ENCODE assay signal across 8 cellular contexts in the genomic region with DNA sequence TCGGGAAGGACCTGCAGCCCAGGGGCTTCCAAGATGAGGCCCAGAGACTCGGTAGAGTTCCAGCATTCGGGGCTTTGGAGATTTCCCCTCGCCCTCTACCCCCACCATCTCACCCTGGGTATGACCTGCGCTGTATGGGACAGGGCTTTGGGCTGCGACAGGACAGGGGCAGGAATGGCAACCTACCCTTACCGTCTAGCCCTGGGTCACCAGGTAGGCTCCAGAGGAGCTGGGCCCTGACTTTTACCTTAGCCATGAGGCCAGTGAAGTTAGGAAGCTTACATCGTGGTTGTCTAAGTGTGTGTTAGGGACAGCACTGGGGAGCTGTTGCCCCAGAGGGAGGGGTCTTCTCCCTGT. TPM values are rescaled to one million over a fixed set of nuclear protein-coding genes. Genes with fewer than 3 reads are reported as not detected.
DNase-seq lines count a peak whose midpoint lies in the region; ATAC-seq and TF ChIP-seq lines count a peak whose summit lies in the region.

No MANE protein-coding gene starts in this region.

- H3K4me1 ChIP-seq in gastrocnemius medialis = peaks cover 3 to 25% of the 10 kb centered on the region in 2 donors

- peak overlapping the region; percentile 59 to 79 (median 64) for H3K27ac ChIP-seq in gastrocnemius medialis

- H3K36me3 Mint-ChIP-seq in T-helper 17 cell (ENCODE audit: low read depth) = peaks cover 4% of the 10 kb centered on the region

- H3K4me1 Mint-ChIP-seq in T-helper 17 cell = peaks cover 62% of the 10 kb centered on the region

- H3K27me3 ChIP-seq in gastrocnemius medialis = peaks cover 0 to 5% (median 0%) of the 10 kb centered on the region in 3 donors

- TF ChIP-seq POLR2A in gastrocnemius medialis (IDR thresholded peaks at IDR 0.05) = no peak

- peak overlapping the region; percentile 89 for H3K4me3 Mint-ChIP-seq in T-helper 17 cell

- H3K27me3 Mint-ChIP-seq in T-helper 17 cell = no peaks in the 10 kb centered on the region

- intact Hi-C loops in left cardiac atrium (cut with DNase I) (no loop called here), gastrocnemius medialis (cut with DNase I; ENCODE audit: low total_unique reads) (no loop called here)

- no peak for DNase-seq in T-helper 17 cell
- DNase-seq in left cardiac atrium = no peak
- DNase-seq in gastrocnemius medialis = no peak
- DNase-seq in NCI-H2029 treated with DMSO at 0.1 percent for 48 hours (lab: John Stamatoyannopoulos, UW) = no peak
- no peak for DNase-seq in DMS114 treated with DMSO at 0.1 percent for 48 hours (lab: John Stamatoyannopoulos, UW; ENCODE audit: unreplicated experiment)

- H3K27ac Mint-ChIP-seq in T-helper 17 cell = peak overlapping the region; percentile 92

- in situ Hi-C loops in gastrocnemius medialis (cut with MboI; ENCODE audit: low sequenced_read_pairs in 4 of 4) = no loop called here

- ATAC-seq in T-helper 17 cell (peak; percentile 27), left cardiac atrium (peak; percentile 0 to 13), gastrocnemius medialis (peak in 1 of 2 donors; percentile 7), HG02623 (IDR thresholded peaks at IDR 0.05; ENCODE audit: unreplicated experiment) (no peak), GM21825 (IDR thresholded peaks at IDR 0.05; ENCODE audit: unreplicated experiment) (no peak)

- H3K4me3 ChIP-seq in GM12875 (ENCODE audit: low read depth, low read length) (peak overlapping the region; percentile 81), gastrocnemius medialis (peak overlapping the region; percentile 46 to 69 (median 58))

- H3K36me3 ChIP-seq in gastrocnemius medialis = peaks cover 0 to 14% of the 10 kb centered on the region in 2 donors

- no peak for TF ChIP-seq CTCF in GM12875 (IDR thresholded peaks at IDR 0.05; ENCODE audit: borderline replicate concordance, insufficient read depth, low read depth, low read length)
- TF ChIP-seq CTCF in gastrocnemius medialis (IDR thresholded peaks at IDR 0.05 in 4 of 5, conservative IDR thresholded peaks at IDR 0.05 in 1 of 5) = no peak

- H3K9me3 ChIP-seq in T-helper 17 cell (ENCODE audit: control insufficient read depth, low read length, poor library complexity, severe bottlenecking) (no peaks in the 10 kb centered on the region), gastrocnemius medialis (no peaks in the 10 kb centered on the region)

RNA-seq across cellular contexts. Expression of gene PPM1M, which starts 0.7 kb away (rescaled TPM):
- total RNA-seq in T-helper 17 cell (10 to 100 TPM; 43.9 to 58.0 TPM), left cardiac atrium (10 to 100 TPM; 11.8 to 17.4 TPM), gastrocnemius medialis (1 to 10 TPM in 3 of 4 donors, under 1 TPM in 1; 0.97 to 5.2 (median 3.5) TPM)

RNA-seq across cellular contexts. Expression of gene TWF2, which starts 7.3 kb away (rescaled TPM):
- total RNA-seq in T-helper 17 cell (10 to 100 TPM; 44.8 to 48.2 TPM), left cardiac atrium (10 to 100 TPM; 45.9 to 51.7 TPM), gastrocnemius medialis (100 to 1,000 TPM in 3 of 4 donors, 10 to 100 TPM in 1; 99.2 to 222 (median 168) TPM)

RNA-seq across cellular contexts. Expression of gene TLR9, which starts 20.8 kb away (rescaled TPM):
- total RNA-seq in T-helper 17 cell = under 1 TPM in 1 of 2 donors, not detected in 1; 0.42 TPM
- under 1 TPM in 1 of 2 donors, not detected in 1; 0.29 TPM for total RNA-seq in left cardiac atrium
- total RNA-seq in gastrocnemius medialis = under 1 TPM in 3 of 4 donors, not detected in 1; 0.07 to 0.41 (median 0.13) TPM

RNA-seq across cellular contexts. Expression of gene WDR82, which starts 32.2 kb away (rescaled TPM):
- total RNA-seq in T-helper 17 cell (100 to 1,000 TPM; 109 to 114 TPM), left cardiac atrium (10 to 100 TPM; 57.6 to 65.5 TPM), gastrocnemius medialis (10 to 100 TPM; 54.1 to 64.9 (median 59.3) TPM)

RNA-seq across cellular contexts. Expression of gene GLYCTK, which starts 41.4 kb away (rescaled TPM):
- total RNA-seq in T-helper 17 cell (10 to 100 TPM; 30.6 to 42.2 TPM), left cardiac atrium (10 to 100 TPM; 10.4 to 13.5 TPM), gastrocnemius medialis (10 to 100 TPM in 1 of 4 donors, 1 to 10 TPM in 3; 5.1 to 11.2 (median 7.7) TPM)

Comparison
In these comparisons a context has a peak if more than half of its experiments do, and no peak if none do; other contexts are left out.
1. ATAC-seq: peak in T-helper 17 cell (single experiment) and left cardiac atrium (2 of 2); none in HG02623 (single experiment) and GM21825 (single experiment).